9 cellular contexts compared by ENCODE assay signal in the genomic region with DNA sequence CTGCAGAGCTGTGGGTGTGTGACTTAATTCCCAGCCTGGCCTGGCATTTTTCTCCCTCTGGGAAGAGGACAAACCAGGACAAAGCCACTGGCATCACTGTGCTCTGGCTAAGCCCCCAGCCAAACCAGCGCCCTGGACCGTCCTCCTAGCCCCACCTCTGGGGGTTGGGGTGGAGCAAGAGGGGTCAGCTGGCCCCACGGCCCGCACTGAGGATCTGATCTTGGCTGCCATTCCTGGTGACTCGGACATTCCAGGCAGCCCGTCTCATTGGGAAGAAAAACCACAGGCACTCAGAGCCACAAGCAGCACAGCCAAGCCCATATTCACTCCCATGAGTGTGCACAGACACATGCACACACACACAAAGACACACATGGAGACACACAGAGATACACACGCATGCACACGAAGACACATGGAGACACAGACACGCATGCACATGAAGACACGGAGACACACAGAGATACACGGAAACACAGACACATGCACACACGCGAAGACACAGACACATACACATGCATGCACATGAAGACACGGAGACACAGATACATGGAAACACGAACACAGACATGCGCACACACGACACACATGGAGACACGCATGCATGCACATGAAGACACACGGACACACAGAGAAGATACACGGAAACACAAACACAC. TPM values are rescaled to one million over a fixed set of nuclear protein-coding genes. Genes with fewer than 3 reads are reported as not detected.
DNase-seq lines count a peak whose midpoint lies in the region; ATAC-seq, FAIRE-seq and TF ChIP-seq lines count a peak whose summit lies in the region.
"Had no signal": no experiment of that assay in that cellular context is flagged by ENCODE, and none has a peak within 500 bp of the region (broad histone marks: within the 10 kb centered on the region; RNA-seq: fewer than 3 reads in every experiment).

No MANE protein-coding gene starts in this region.

- peak; percentile 69 for FAIRE-seq in K562 (lab: Jason Lieb, UNC)

- TF ChIP-seq POLR2A in K562 (conservative IDR thresholded peaks at IDR 0.05) = no peak

- no peak for TF ChIP-seq RAD21 in K562 (CRISPR knock-in tag; conservative IDR thresholded peaks at IDR 0.05 in 1 of 2, IDR thresholded peaks at IDR 0.05 in 1 of 2)

- no peaks in the 10 kb centered on the region for H3K9me3 Mint-ChIP-seq in stimulated activated naive CD8-positive, alpha-beta T cell treated with anti-CD3 and anti-CD28 coated beads, Interleukin-15, amount 100 ng/mL, for 72 hours
- H3K9me3 Mint-ChIP-seq: stimulated activated naive CD8-positive, alpha-beta T cell treated with anti-CD3 and anti-CD28 coated beads, Interleukin-15, Interleukin-2, amounts not matched to agents 100 ng/mL and 50 ng/mL, for 24 hours had no signal

- H4K20me1 ChIP-seq in K562 (replicated peaks; ENCODE audit: control insufficient read depth, insufficient read depth, low read length) = no peaks in the 10 kb centered on the region
- peaks cover 21% of the 10 kb centered on the region for H4K20me1 ChIP-seq in smooth muscle cell (ENCODE audit: low read depth)
- H4K20me1 ChIP-seq in MM.1S (ENCODE audit: insufficient read depth, low read length) = no peaks in the 10 kb centered on the region

- no peak for TF ChIP-seq EP300 in K562 (IDR thresholded peaks at IDR 0.05; ENCODE audit: low read length)

- 0 out of 2 replicates have a peak, but pooled peaks cover 2% of the 10 kb centered on the region for H3K9me3 ChIP-seq in K562 (replicated peaks; ENCODE audit: control insufficient read depth, insufficient read depth, low read depth, low read length)
- no peaks in the 10 kb centered on the region for H3K9me3 ChIP-seq in smooth muscle cell (replicated peaks; ENCODE audit: low read depth)
- H3K9me3 ChIP-seq in MM.1S (replicated peaks; ENCODE audit: insufficient read depth, low read length) = no peaks in the 10 kb centered on the region

- no peak overlapping the region for H3K27ac Mint-ChIP-seq in stimulated activated naive CD8-positive, alpha-beta T cell treated with anti-CD3 and anti-CD28 coated beads, Interleukin-15, amount 100 ng/mL, for 72 hours
- H3K27ac Mint-ChIP-seq: stimulated activated naive CD8-positive, alpha-beta T cell treated with anti-CD3 and anti-CD28 coated beads, Interleukin-15, Interleukin-2, amounts not matched to agents 100 ng/mL and 50 ng/mL, for 24 hours had no signal

- no TSS peak for BruUV-seq in K562 (replicated peaks; lab: Mats Ljungman, UMichigan)

- H3K79me2 ChIP-seq in K562 (ENCODE audit: control insufficient read depth, insufficient read depth, low read length) = peaks cover 10% of the 10 kb centered on the region; the same call in 2 of the 3 replicates
- peaks cover 23% of the 10 kb centered on the region for H3K79me2 ChIP-seq in smooth muscle cell (ENCODE audit: low read depth)
- no peaks in the 10 kb centered on the region for H3K79me2 ChIP-seq in MM.1S (ENCODE audit: low read length)

- CTCF ChIA-PET in K562 (lab: Yijun Ruan, JAX; ENCODE audit: low intra/inter-chr PET ratio) = no interaction called here

- DNase-seq in HCEC 1CT (peak; percentile 97), K562 (ENCODE audit: extremely low read depth in 1 of 4, low spot score in 3 of 4) (no peak), iris pigment epithelial cell (ENCODE audit: low read depth) (peak; percentile 94), smooth muscle cell (lab: John Stamatoyannopoulos, UW; ENCODE audit: unreplicated experiment) (peak; percentile 51), putamen (ENCODE audit: low spot score) (no peak), MM.1S (no peak)
- no peak for DNase-seq in stimulated activated naive CD8-positive, alpha-beta T cell treated with anti-CD3 and anti-CD28 coated beads, Interleukin-15, amount 100 ng/mL, for 72 hours

- H3K27me3 Mint-ChIP-seq in stimulated activated naive CD8-positive, alpha-beta T cell treated with anti-CD3 and anti-CD28 coated beads, Interleukin-15, amount 100 ng/mL, for 72 hours = no peaks in the 10 kb centered on the region

- H3K27ac ChIP-seq in K562 (ENCODE audit: extremely low read depth, low read depth, low read length) = no peak overlapping the region; the same call in 2 of the 3 replicates
- peak overlapping the region; percentile 96 for H3K27ac ChIP-seq in smooth muscle cell (ENCODE audit: low read depth)
- H3K27ac ChIP-seq in MM.1S (ENCODE audit: low read length) = no peak overlapping the region

- intact Hi-C loops in K562 (cut with micrococcal nuclease) = no loop called here

- in situ Hi-C loops in K562 (cut with MboI) = loop anchor here (10.0 kb wide), 1 partner anchor 554 kb away; the partner anchor contains the start of genes CALML6 and TMEM52

- peaks cover 19 to 64% of the 10 kb centered on the region in 2 experiments for H3K4me1 ChIP-seq in K562 (replicated peaks in 1 of 2; ENCODE audit: control insufficient read depth in 2 of 2, insufficient read depth in 2 of 2, low read length in 2 of 2)
- peaks cover 37% of the 10 kb centered on the region for H3K4me1 ChIP-seq in smooth muscle cell (ENCODE audit: low read depth)
- no peaks in the 10 kb centered on the region for H3K4me1 ChIP-seq in MM.1S (ENCODE audit: low read length)

- ATAC-seq in K562 (no peak), GM18867 (IDR thresholded peaks at IDR 0.05; ENCODE audit: unreplicated experiment) (no peak)
- no peak for ATAC-seq in stimulated activated naive CD8-positive, alpha-beta T cell treated with anti-CD3 and anti-CD28 coated beads, Interleukin-15, amount 100 ng/mL, for 72 hours

- H3K4me3 Mint-ChIP-seq in stimulated activated naive CD8-positive, alpha-beta T cell treated with anti-CD3 and anti-CD28 coated beads, Interleukin-15, amount 100 ng/mL, for 72 hours = no peak overlapping the region
- H3K4me3 Mint-ChIP-seq: stimulated activated naive CD8-positive, alpha-beta T cell treated with anti-CD3 and anti-CD28 coated beads, Interleukin-15, Interleukin-2, amounts not matched to agents 100 ng/mL and 50 ng/mL, for 24 hours had no signal

- TF ChIP-seq CTCF in K562 (IDR thresholded peaks at IDR 0.05 in 2 of 3, conservative IDR thresholded peaks at IDR 0.05 in 1 of 3; ENCODE audit: insufficient read depth in 2 of 3, low read depth in 1 of 3, low read length in 3 of 3) = no peak
- TF ChIP-seq CTCF in smooth muscle cell (IDR thresholded peaks at IDR 0.05; ENCODE audit: borderline replicate concordance, insufficient read depth, poor library complexity, severe bottlenecking) = no peak
- TF ChIP-seq CTCF in MM.1S (IDR thresholded peaks at IDR 0.05; ENCODE audit: low read length) = no peak

- POLR2A ChIA-PET in K562 (lab: Yijun Ruan, JAX) = no interaction called here

- no peak overlapping the region for H3K4me3 ChIP-seq in K562
- no peak overlapping the region for H3K4me3 ChIP-seq in smooth muscle cell
- no peak overlapping the region for H3K4me3 ChIP-seq in MM.1S (ENCODE audit: low read length)

- no peak overlapping the region for H3K4me2 ChIP-seq in K562 (ENCODE audit: insufficient read depth, low read length)
- H3K4me2 ChIP-seq in smooth muscle cell = peak overlapping the region; percentile 92
- no peak overlapping the region for H3K4me2 ChIP-seq in MM.1S (ENCODE audit: low read depth, low read length)

- no peak overlapping the region for H2AFZ ChIP-seq in K562 (ENCODE audit: low read depth, low read length)
- H2AFZ ChIP-seq in smooth muscle cell (ENCODE audit: low read depth) = no peak overlapping the region
- H2AFZ ChIP-seq in MM.1S (ENCODE audit: low read length) = no peak overlapping the region

- H3K27me3 ChIP-seq in K562 (ENCODE audit: control insufficient read depth in 2 of 2, insufficient read depth in 2 of 2, low read length in 2 of 2) (no peaks in the 10 kb centered on the region; a peak in 1 of 5 replicates), smooth muscle cell (ENCODE audit: low read depth) (no peaks in the 10 kb centered on the region), MM.1S (replicated peaks; ENCODE audit: insufficient read depth, low read length) (peaks cover 46% of the 10 kb centered on the region)

- no peaks in the 10 kb centered on the region for H3K9me2 ChIP-seq in MM.1S (replicated peaks; ENCODE audit: insufficient read depth, low read length)

- 70% methylated on average over 20 of the region's 20 CpGs for WGBS in K562 (ENCODE audit: insufficient coverage, low coverage, missing lambda C conversion rate)
- 64% methylated on average over 20 of the region's 20 CpGs for WGBS in smooth muscle cell (ENCODE audit: low lambda C conversion rate)

- no peaks in the 10 kb centered on the region for H3K9me1 ChIP-seq in K562 (ENCODE audit: control insufficient read depth, insufficient read depth, low read length)

- H3K4me1 Mint-ChIP-seq in stimulated activated naive CD8-positive, alpha-beta T cell treated with anti-CD3 and anti-CD28 coated beads, Interleukin-15, amount 100 ng/mL, for 72 hours = peaks cover 30% of the 10 kb centered on the region

- H3K36me3 ChIP-seq in K562 (ENCODE audit: control insufficient read depth, insufficient read depth, low read length) (no peaks in the 10 kb centered on the region), smooth muscle cell (ENCODE audit: low read depth) (no peaks in the 10 kb centered on the region), MM.1S (replicated peaks; ENCODE audit: insufficient read depth, low read length) (no peaks in the 10 kb centered on the region)

- H3F3A ChIP-seq in smooth muscle cell (ENCODE audit: low read depth) (peaks cover 17% of the 10 kb centered on the region), MM.1S (ENCODE audit: insufficient read depth, low read length) (no peaks in the 10 kb centered on the region)

- H3K9ac ChIP-seq in K562 (ENCODE audit: insufficient read depth in 1 of 2, low read depth in 2 of 2, low read length in 2 of 2) (no peak overlapping the region; a peak in 1 of 4 replicates), smooth muscle cell (ENCODE audit: low read depth) (peak overlapping the region; percentile 53), MM.1S (ENCODE audit: low read length) (no peak overlapping the region)

RNA-seq across cellular contexts. Expression of gene MXRA8, which starts 2.3 kb away (rescaled TPM):
- total RNA-seq in K562 (2011; cell fraction: chromatin; rRNA removed; ENCODE audit: low replicate concordance) = 12.2 and 30.9 TPM in 2 replicates
- 39.7 and 42.5 TPM in 2 replicates for total RNA-seq in K562 (2011; cell fraction: nucleolus; rRNA removed)
- total RNA-seq in K562 (2011; cell fraction: nucleoplasm; rRNA removed) = 29.8 and 30.7 TPM in 2 replicates
- total RNA-seq in K562 (2014; rRNA removed) (7.3 and 12.4 TPM in 2 replicates), K562 (2014; rRNA removed; fragmentation: Illumina TruSeq; extraction: Trizol) (2.1 and 2.7 TPM in 2 replicates), K562 (2015; rRNA removed; fragmentation: Illumina TruSeq; extraction: Trizol) (4.8 and 5.5 TPM in 2 replicates), K562 (2021) (9.1 and 10.8 TPM in 2 replicates), smooth muscle cell (240 and 266 TPM in 2 replicates)
- polyA plus RNA-seq in K562 (2011; rRNA removed) (2.9 and 9.0 TPM in 2 replicates), K562 (2014; fragmentation: Illumina TruSeq; extraction: Trizol) (6.3 and 9.2 TPM in 2 replicates), K562 (2014; fragmentation: Nextera tagmentation; extraction: Ambion mirVana) (under 1 TPM; 0.66 to 0.83 TPM), K562 (2014; rRNA removed) (11.3 and 13.1 TPM in 2 replicates), smooth muscle cell (473 and 597 TPM in 2 replicates)
- 4.0 and 38.2 TPM in 2 replicates for polyA plus RNA-seq in K562 (2011; cell fraction: cytosol; rRNA removed)
- 18.3 and 101 TPM in 2 replicates for polyA plus RNA-seq in K562 (2011; cell fraction: nucleus; rRNA removed)
- polyA plus RNA-seq in K562 (2012) = 13.9 and 20.4 TPM in 2 replicates
- 0.75 and 3.0 TPM in 2 replicates for polyA minus RNA-seq in K562 (2011; rRNA and poly(A)+ RNA removed)
- polyA minus RNA-seq in K562 (2011; cell fraction: cytosol; rRNA and poly(A)+ RNA removed) = 2.1 and 10.7 TPM in 2 replicates
- 1.4 and 8.2 TPM in 2 replicates for polyA minus RNA-seq in K562 (2011; cell fraction: nucleus; rRNA and poly(A)+ RNA removed)

RNA-seq across cellular contexts. Expression of gene DVL1, which starts 11.4 kb away (rescaled TPM):
- 53.3 and 207 TPM in 2 replicates for total RNA-seq in K562 (2011; cell fraction: chromatin; rRNA removed; ENCODE audit: low replicate concordance)
- 213 and 235 TPM in 2 replicates for total RNA-seq in K562 (2011; cell fraction: nucleolus; rRNA removed)
- total RNA-seq in K562 (2011; cell fraction: nucleoplasm; rRNA removed) = 85.9 and 103 TPM in 2 replicates
- total RNA-seq in K562 (2014; rRNA removed) (135 and 143 TPM in 2 replicates), K562 (2014; rRNA removed; fragmentation: Illumina TruSeq; extraction: Trizol) (3.5 and 6.3 TPM in 2 replicates), K562 (2015; rRNA removed; fragmentation: Illumina TruSeq; extraction: Trizol) (50.9 and 51.7 TPM in 2 replicates), K562 (2021) (106 and 118 TPM in 2 replicates), smooth muscle cell (28.5 and 37.8 TPM in 2 replicates)
- polyA plus RNA-seq in K562 (2011; rRNA removed) (24.3 and 42.1 TPM in 2 replicates), K562 (2014; fragmentation: Illumina TruSeq; extraction: Trizol) (13.9 and 43.4 TPM in 2 replicates), K562 (2014; fragmentation: Nextera tagmentation; extraction: Ambion mirVana) (under 1 TPM; 0.62 to 0.63 TPM), K562 (2014; rRNA removed) (119 and 136 TPM in 2 replicates), smooth muscle cell (28.7 and 43.5 TPM in 2 replicates)
- 39.8 and 107 TPM in 2 replicates for polyA plus RNA-seq in K562 (2011; cell fraction: cytosol; rRNA removed)
- polyA plus RNA-seq in K562 (2011; cell fraction: nucleus; rRNA removed) = 353 and 531 TPM in 2 replicates
- 65.5 and 75.0 TPM in 2 replicates for polyA plus RNA-seq in K562 (2012)
- 5.6 and 11.7 TPM in 2 replicates for polyA minus RNA-seq in K562 (2011; rRNA and poly(A)+ RNA removed)
- polyA minus RNA-seq in K562 (2011; cell fraction: cytosol; rRNA and poly(A)+ RNA removed) = 32.9 and 47.2 TPM in 2 replicates
- polyA minus RNA-seq in K562 (2011; cell fraction: nucleus; rRNA and poly(A)+ RNA removed) = 69.3 and 81.9 TPM in 2 replicates

RNA-seq across cellular contexts. Expression of gene AURKAIP1, which starts 14.4 kb away (rescaled TPM):
- total RNA-seq in K562 (2011; cell fraction: chromatin; rRNA removed; ENCODE audit: low replicate concordance) = 23.0 and 76.1 TPM in 2 replicates
- 97.2 and 110 TPM in 2 replicates for total RNA-seq in K562 (2011; cell fraction: nucleolus; rRNA removed)
- total RNA-seq in K562 (2011; cell fraction: nucleoplasm; rRNA removed) = 49.6 and 53.2 TPM in 2 replicates
- total RNA-seq in K562 (2014; rRNA removed) = 478 and 554 TPM in 2 replicates
- 19.4 and 34.6 TPM in 2 replicates for total RNA-seq in K562 (2014; rRNA removed; fragmentation: Illumina TruSeq; extraction: Trizol)
- 113 and 115 TPM in 2 replicates for total RNA-seq in K562 (2015; rRNA removed; fragmentation: Illumina TruSeq; extraction: Trizol)
- 346 and 388 TPM in 2 replicates for total RNA-seq in K562 (2021)
- 92.0 and 96.0 TPM in 2 replicates for polyA plus RNA-seq in K562 (2011; rRNA removed)
- polyA plus RNA-seq in K562 (2011; cell fraction: cytosol; rRNA removed) = 83.3 and 266 TPM in 2 replicates
- polyA plus RNA-seq in K562 (2011; cell fraction: nucleus; rRNA removed) = 80.6 and 118 TPM in 2 replicates
- polyA plus RNA-seq in K562 (2012) = 196 and 204 TPM in 2 replicates
- polyA plus RNA-seq in K562 (2014; fragmentation: Illumina TruSeq; extraction: Trizol) = 66.4 and 151 TPM in 2 replicates
- polyA plus RNA-seq in K562 (2014; fragmentation: Nextera tagmentation; extraction: Ambion mirVana) = 10 to 100 TPM in 1 of 2 experiments, 1 to 10 TPM in 1; 7.8 to 32.9 TPM
- polyA plus RNA-seq in K562 (2014; rRNA removed) = 385 and 391 TPM in 2 replicates
- 16.0 and 24.9 TPM in 2 replicates for polyA minus RNA-seq in K562 (2011; rRNA and poly(A)+ RNA removed)
- polyA minus RNA-seq in K562 (2011; cell fraction: cytosol; rRNA and poly(A)+ RNA removed) = 55.8 and 62.3 TPM in 2 replicates
- 24.6 and 29.9 TPM in 2 replicates for polyA minus RNA-seq in K562 (2011; cell fraction: nucleus; rRNA and poly(A)+ RNA removed)
- total RNA-seq in smooth muscle cell = 60.1 and 81.8 TPM in 2 replicates
- polyA plus RNA-seq in smooth muscle cell = 214 and 245 TPM in 2 replicates

RNA-seq across cellular contexts. Expression of gene TAS1R3, which starts 29.6 kb away (rescaled TPM):
- 0.19 and 0.58 TPM in 2 replicates for total RNA-seq in K562 (2011; cell fraction: chromatin; rRNA removed; ENCODE audit: low replicate concordance)
- total RNA-seq in K562 (2011; cell fraction: nucleolus; rRNA removed) = 0.53 and 0.67 TPM in 2 replicates
- total RNA-seq in K562 (2011; cell fraction: nucleoplasm; rRNA removed) = 0.15 and 0.23 TPM in 2 replicates
- total RNA-seq in K562 (2014; rRNA removed) = 0.12 TPM in 1 of 2 replicates, not detected in the other
- not detected in 2 replicates for total RNA-seq in K562 (2014; rRNA removed; fragmentation: Illumina TruSeq; extraction: Trizol)
- 0.04 TPM in 1 of 2 replicates, not detected in the other for total RNA-seq in K562 (2015; rRNA removed; fragmentation: Illumina TruSeq; extraction: Trizol)
- total RNA-seq in K562 (2021) = 0.07 and 0.09 TPM in 2 replicates
- polyA plus RNA-seq in K562 (2011; rRNA removed) = 0.05 TPM in 1 of 2 replicates, not detected in the other
- 0.03 and 0.06 TPM in 2 replicates for polyA plus RNA-seq in K562 (2011; cell fraction: cytosol; rRNA removed)
- polyA plus RNA-seq in K562 (2011; cell fraction: nucleus; rRNA removed) = 0.25 and 0.31 TPM in 2 replicates
- polyA plus RNA-seq in K562 (2012) = 0.26 and 0.37 TPM in 2 replicates
- polyA plus RNA-seq in K562 (2014; fragmentation: Illumina TruSeq; extraction: Trizol) = not detected in 2 replicates
- polyA plus RNA-seq in K562 (2014; fragmentation: Nextera tagmentation; extraction: Ambion mirVana) = not detected
- 0.03 and 0.13 TPM in 2 replicates for polyA plus RNA-seq in K562 (2014; rRNA removed)
- not detected in 2 replicates for polyA minus RNA-seq in K562 (2011; rRNA and poly(A)+ RNA removed)
- polyA minus RNA-seq in K562 (2011; cell fraction: cytosol; rRNA and poly(A)+ RNA removed) = not detected in 2 replicates
- polyA minus RNA-seq in K562 (2011; cell fraction: nucleus; rRNA and poly(A)+ RNA removed) = 0.13 and 0.22 TPM in 2 replicates
- 0.18 and 0.36 TPM in 2 replicates for total RNA-seq in smooth muscle cell
- polyA plus RNA-seq in smooth muscle cell = 0.39 and 0.79 TPM in 2 replicates

RNA-seq across cellular contexts. Expression of gene CPTP, which starts 36.0 kb away (rescaled TPM):
- total RNA-seq in K562 (2011; cell fraction: chromatin; rRNA removed; ENCODE audit: low replicate concordance) = 3.4 and 22.1 TPM in 2 replicates
- total RNA-seq in K562 (2011; cell fraction: nucleolus; rRNA removed) = 31.8 and 32.0 TPM in 2 replicates
- total RNA-seq in K562 (2011; cell fraction: nucleoplasm; rRNA removed) = 11.2 and 13.9 TPM in 2 replicates
- total RNA-seq in K562 (2014; rRNA removed) (21.6 and 33.4 TPM in 2 replicates), K562 (2014; rRNA removed; fragmentation: Illumina TruSeq; extraction: Trizol) (3.0 and 3.5 TPM in 2 replicates), K562 (2015; rRNA removed; fragmentation: Illumina TruSeq; extraction: Trizol) (8.4 and 10.1 TPM in 2 replicates), K562 (2021) (25.4 and 25.8 TPM in 2 replicates), smooth muscle cell (13.8 and 16.2 TPM in 2 replicates)
- polyA plus RNA-seq in K562 (2011; rRNA removed) (3.5 and 5.7 TPM in 2 replicates), K562 (2014; fragmentation: Illumina TruSeq; extraction: Trizol) (2.7 and 9.1 TPM in 2 replicates), K562 (2014; fragmentation: Nextera tagmentation; extraction: Ambion mirVana) (under 1 TPM; 0.11 to 0.20 TPM), K562 (2014; rRNA removed) (12.4 and 12.9 TPM in 2 replicates), smooth muscle cell (32.5 and 34.3 TPM in 2 replicates)
- 7.2 and 32.1 TPM in 2 replicates for polyA plus RNA-seq in K562 (2011; cell fraction: cytosol; rRNA removed)
- polyA plus RNA-seq in K562 (2011; cell fraction: nucleus; rRNA removed) = 5.6 and 10.3 TPM in 2 replicates
- 14.5 and 17.3 TPM in 2 replicates for polyA plus RNA-seq in K562 (2012)
- polyA minus RNA-seq in K562 (2011; rRNA and poly(A)+ RNA removed) = 2.1 and 2.4 TPM in 2 replicates
- 9.2 and 12.1 TPM in 2 replicates for polyA minus RNA-seq in K562 (2011; cell fraction: cytosol; rRNA and poly(A)+ RNA removed)
- 14.0 and 17.8 TPM in 2 replicates for polyA minus RNA-seq in K562 (2011; cell fraction: nucleus; rRNA and poly(A)+ RNA removed)

Comparison
In these comparisons a context has a peak if more than half of its experiments do, and no peak if none do; other contexts are left out.
1. DNase-seq: peak in HCEC 1CT (single experiment), iris pigment epithelial cell (single experiment) and smooth muscle cell (single experiment); none in K562 (0 of 4), putamen (single experiment), MM.1S (single experiment) and stimulated activated naive CD8-positive, alpha-beta T cell treated with anti-CD3 and anti-CD28 coated beads, Interleukin-15, amount 100 ng/mL, for 72 hours (0 of 2).